13 cellular contexts compared by ENCODE assay signal in genomic region chr7:45575501-45576248, GRCh38. TPM values are rescaled to one million over a fixed set of nuclear protein-coding genes. Genes with fewer than 3 reads are reported as not detected.
DNase-seq lines count a peak whose midpoint lies in the region; ATAC-seq and TF ChIP-seq lines count a peak whose summit lies in the region.
"Had no signal": no experiment of that assay in that cellular context is flagged by ENCODE, and none has a peak within 500 bp of the region (broad histone marks: within the 10 kb centered on the region; RNA-seq: fewer than 3 reads in every experiment).

No MANE protein-coding gene starts in this region.

- no peak overlapping the region for H3K27ac ChIP-seq in right lobe of liver
- H3K27ac ChIP-seq in thoracic aorta, result no peak overlapping the region
- H3K27ac ChIP-seq: SJCRH30, skin epidermis had no signal

- no peaks in the 10 kb centered on the region for H3K9me3 Mint-ChIP-seq in activated CD4-positive, alpha-beta memory T cell treated with anti-CD3 and anti-CD28 coated beads, Interleukin-2, amount 10 ng/mL, durations not matched to agents 7 days and 5 days
- no peaks in the 10 kb centered on the region for H3K9me3 Mint-ChIP-seq in activated CD4-positive, alpha-beta memory T cell treated with anti-CD3 and anti-CD28 coated beads for 36 hours

- no peak for TF ChIP-seq POLR2A in right lobe of liver (IDR thresholded peaks at IDR 0.05)

- H3K4me1 Mint-ChIP-seq in activated CD4-positive, alpha-beta memory T cell treated with anti-CD3 and anti-CD28 coated beads, Interleukin-2, amount 10 ng/mL, durations not matched to agents 7 days and 5 days, result peaks cover 6% of the 10 kb centered on the region
- H3K4me1 Mint-ChIP-seq in activated CD4-positive, alpha-beta memory T cell treated with anti-CD3 and anti-CD28 coated beads for 36 hours (ENCODE audit: low read depth), result no peaks in the 10 kb centered on the region

- intact Hi-C loops in activated CD4-positive, alpha-beta memory T cell treated with anti-CD3 and anti-CD28 coated beads for 36 hours (cut with micrococcal nuclease), result no loop called here
- intact Hi-C loops in right lobe of liver (cut with DNase I), result no loop called here

- no peaks in the 10 kb centered on the region for H3K36me3 Mint-ChIP-seq in activated CD4-positive, alpha-beta memory T cell treated with anti-CD3 and anti-CD28 coated beads, Interleukin-2, amount 10 ng/mL, durations not matched to agents 7 days and 5 days (ENCODE audit: low read depth)
- H3K36me3 Mint-ChIP-seq in activated CD4-positive, alpha-beta memory T cell treated with anti-CD3 and anti-CD28 coated beads for 36 hours, result no peaks in the 10 kb centered on the region

- WGBS in right lobe of liver (ENCODE audit: insufficient coverage, low coverage, low lambda C conversion rate, missing lambda C conversion rate), result 24% methylated on average over 5 of the region's 36 CpGs

- no peak overlapping the region for H3K27ac Mint-ChIP-seq in activated CD4-positive, alpha-beta memory T cell treated with anti-CD3 and anti-CD28 coated beads, Interleukin-2, amount 10 ng/mL, durations not matched to agents 7 days and 5 days
- H3K27ac Mint-ChIP-seq in activated CD4-positive, alpha-beta memory T cell treated with anti-CD3 and anti-CD28 coated beads for 36 hours, result no peak overlapping the region

- H3K27me3 ChIP-seq in right lobe of liver (no peaks in the 10 kb centered on the region), thoracic aorta (replicated peaks; ENCODE audit: insufficient read depth) (no peaks in the 10 kb centered on the region)

- ATAC-seq in right lobe of liver (no peak), thoracic aorta (ENCODE audit: insufficient number of reproducible peaks, low FRiP score, low read depth) (no peak), HG03565 (IDR thresholded peaks at IDR 0.05; ENCODE audit: unreplicated experiment) (no peak)
- ATAC-seq in activated CD4-positive, CD25-positive, alpha-beta regulatory T cell treated with anti-CD3 and anti-CD28 coated beads, Interleukin-2, amount 50 U/mL, for 24 hours, result no peak
- ATAC-seq: stimulated activated naive CD8-positive, alpha-beta T cell treated with anti-CD3 and anti-CD28 coated beads, Interleukin-15, Interleukin-2, amounts not matched to agents 100 U/mL and 50 U/mL, for 24 hours had no signal

- H3K4me3 ChIP-seq in astrocyte of the cerebellum (ENCODE audit: low read depth, low read length) (peak overlapping the region; percentile 50), right lobe of liver (peak overlapping the region in 2 of 3 donors; percentile 40 to 51), thoracic aorta (peak overlapping the region; percentile 56)
- H3K4me3 ChIP-seq: SJCRH30 had no signal

- POLR2A ChIA-PET in activated CD4-positive, alpha-beta memory T cell treated with anti-CD3 and anti-CD28 coated beads, Interleukin-2, amount 10 ng/mL, durations not matched to agents 7 days and 5 days (lab: Charles Lee), result no interaction called here
- POLR2A ChIA-PET in activated CD4-positive, alpha-beta memory T cell treated with anti-CD3 and anti-CD28 coated beads for 36 hours (lab: Charles Lee), result no interaction called here

- CTCF ChIA-PET in activated CD4-positive, alpha-beta memory T cell treated with anti-CD3 and anti-CD28 coated beads, Interleukin-2, amount 10 ng/mL, durations not matched to agents 7 days and 5 days (lab: Charles Lee), result no interaction called here
- CTCF ChIA-PET in activated CD4-positive, alpha-beta memory T cell treated with anti-CD3 and anti-CD28 coated beads for 36 hours (lab: Charles Lee), result no interaction called here

- no peak for DNase-seq in activated CD4-positive, alpha-beta memory T cell treated with anti-CD3 and anti-CD28 coated beads, Interleukin-2, amount 10 ng/mL, durations not matched to agents 7 days and 5 days
- DNase-seq in activated CD4-positive, alpha-beta memory T cell treated with anti-CD3 and anti-CD28 coated beads for 36 hours, result no peak
- DNase-seq in astrocyte of the cerebellum (ENCODE audit: low read depth), result no peak
- DNase-seq in right lobe of liver, result no peak
- DNase-seq in thoracic aorta (ENCODE audit: low spot score), result no peak
- DNase-seq in NCI-H2196 (lab: John Stamatoyannopoulos, UW; ENCODE audit: unreplicated experiment), result no peak
- DNase-seq: cortex of kidney; NCI-H1694; SJCRH30; stimulated activated naive CD8-positive, alpha-beta T cell treated with anti-CD3 and anti-CD28 coated beads, Interleukin-15, Interleukin-2, amounts not matched to agents 100 U/mL and 50 U/mL, for 24 hours had no signal

- TF ChIP-seq CTCF in astrocyte of the cerebellum (IDR thresholded peaks at IDR 0.05; ENCODE audit: low read depth, low read length, missing control alignments), result no peak
- no peak for TF ChIP-seq CTCF in right lobe of liver (IDR thresholded peaks at IDR 0.05)
- no peak for TF ChIP-seq CTCF in thoracic aorta (IDR thresholded peaks at IDR 0.05)

- peaks cover 43% of the 10 kb centered on the region for H3K27me3 Mint-ChIP-seq in activated CD4-positive, alpha-beta memory T cell treated with anti-CD3 and anti-CD28 coated beads, Interleukin-2, amount 10 ng/mL, durations not matched to agents 7 days and 5 days
- H3K27me3 Mint-ChIP-seq in activated CD4-positive, alpha-beta memory T cell treated with anti-CD3 and anti-CD28 coated beads for 36 hours, result peaks cover 44% of the 10 kb centered on the region

- H3K4me1 ChIP-seq in right lobe of liver (peaks cover 0 to 11% (median 3%) of the 10 kb centered on the region in 4 donors), thoracic aorta (ENCODE audit: control insufficient read depth in 1 of 2, low read depth in 2 of 2) (peaks cover 0 to 10% of the 10 kb centered on the region in 2 donors)
- H3K4me1 ChIP-seq: SJCRH30 had no signal

- in situ Hi-C loops in astrocyte of the cerebellum (cut with HindIII; ENCODE audit: low sequenced_read_pairs), result no loop called here

- H3K36me3 ChIP-seq in right lobe of liver, result no peaks in the 10 kb centered on the region
- no peaks in the 10 kb centered on the region for H3K36me3 ChIP-seq in thoracic aorta
- H3K36me3 ChIP-seq: SJCRH30 had no signal

- H3K4me3 Mint-ChIP-seq in activated CD4-positive, alpha-beta memory T cell treated with anti-CD3 and anti-CD28 coated beads, Interleukin-2, amount 10 ng/mL, durations not matched to agents 7 days and 5 days, result peak overlapping the region; percentile 30
- no peak overlapping the region for H3K4me3 Mint-ChIP-seq in activated CD4-positive, alpha-beta memory T cell treated with anti-CD3 and anti-CD28 coated beads for 36 hours

- H3K9me3 ChIP-seq in right lobe of liver, result no peaks in the 10 kb centered on the region
- H3K9me3 ChIP-seq in thoracic aorta, result no peaks in the 10 kb centered on the region
- H3K9me3 ChIP-seq: SJCRH30 had no signal

RNA-seq across cellular contexts. Expression of gene ADCY1, which starts 1.5 kb away (rescaled TPM):
- total RNA-seq in activated CD4-positive, alpha-beta memory T cell treated with anti-CD3 and anti-CD28 coated beads, Interleukin-2, amount 10 ng/mL, durations not matched to agents 7 days and 5 days, result 1 to 10 TPM; 3.9 to 4.3 TPM
- under 1 TPM; 0.57 to 0.58 TPM for total RNA-seq in activated CD4-positive, alpha-beta memory T cell treated with anti-CD3 and anti-CD28 coated beads for 36 hours
- total RNA-seq in right lobe of liver (10 to 100 TPM in 2 of 6 experiments, 1 to 10 TPM in 4; 7.2 to 17.6 (median 9.3) TPM), thoracic aorta (under 1 TPM; 0.14 to 0.85 TPM)
- total RNA-seq: SJCRH30 had no signal
